ENCODE assay signal across 1 cellular context in the genomic region with DNA sequence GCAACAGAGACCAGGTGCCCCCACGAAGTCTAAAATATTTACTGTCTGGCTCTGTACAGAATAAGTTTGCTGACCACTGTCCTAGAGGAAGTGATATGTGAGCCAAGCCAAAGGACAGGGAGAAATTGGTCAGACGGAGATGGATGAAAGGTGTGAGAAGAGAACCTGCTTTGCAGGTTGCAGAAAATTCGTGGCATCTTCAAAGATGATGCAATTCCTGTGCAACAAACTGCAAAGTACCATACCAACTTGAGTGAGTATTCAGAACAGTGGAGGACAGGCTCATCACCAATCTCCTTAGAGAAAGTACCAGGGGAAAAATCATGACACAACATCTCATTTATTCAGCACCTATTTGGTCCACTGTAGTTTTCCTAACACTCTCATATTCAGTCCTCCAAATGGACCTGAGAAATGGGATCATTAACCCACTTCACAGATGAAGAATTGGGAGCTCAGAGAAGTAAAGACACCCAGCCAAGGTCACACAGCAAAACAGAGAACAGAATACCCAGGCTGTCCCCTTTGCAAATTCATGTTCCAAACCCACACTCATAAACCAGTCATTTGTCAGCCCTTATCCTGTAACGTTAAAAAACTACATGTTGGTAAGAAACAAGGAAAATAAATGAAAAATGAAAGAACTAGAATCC.
A peak's percentile ranks its signal among the peaks of the same experiment; 100 is the strongest.
TF ChIP-seq lines count a peak whose summit lies in the region.

No MANE protein-coding gene starts in this region.

TF ChIP-seq in HEK293, 187 proteins besides CTCF, POLR2A, EP300 and RAD21 (continued from another document):
- TF ChIP-seq, protein P1, sequence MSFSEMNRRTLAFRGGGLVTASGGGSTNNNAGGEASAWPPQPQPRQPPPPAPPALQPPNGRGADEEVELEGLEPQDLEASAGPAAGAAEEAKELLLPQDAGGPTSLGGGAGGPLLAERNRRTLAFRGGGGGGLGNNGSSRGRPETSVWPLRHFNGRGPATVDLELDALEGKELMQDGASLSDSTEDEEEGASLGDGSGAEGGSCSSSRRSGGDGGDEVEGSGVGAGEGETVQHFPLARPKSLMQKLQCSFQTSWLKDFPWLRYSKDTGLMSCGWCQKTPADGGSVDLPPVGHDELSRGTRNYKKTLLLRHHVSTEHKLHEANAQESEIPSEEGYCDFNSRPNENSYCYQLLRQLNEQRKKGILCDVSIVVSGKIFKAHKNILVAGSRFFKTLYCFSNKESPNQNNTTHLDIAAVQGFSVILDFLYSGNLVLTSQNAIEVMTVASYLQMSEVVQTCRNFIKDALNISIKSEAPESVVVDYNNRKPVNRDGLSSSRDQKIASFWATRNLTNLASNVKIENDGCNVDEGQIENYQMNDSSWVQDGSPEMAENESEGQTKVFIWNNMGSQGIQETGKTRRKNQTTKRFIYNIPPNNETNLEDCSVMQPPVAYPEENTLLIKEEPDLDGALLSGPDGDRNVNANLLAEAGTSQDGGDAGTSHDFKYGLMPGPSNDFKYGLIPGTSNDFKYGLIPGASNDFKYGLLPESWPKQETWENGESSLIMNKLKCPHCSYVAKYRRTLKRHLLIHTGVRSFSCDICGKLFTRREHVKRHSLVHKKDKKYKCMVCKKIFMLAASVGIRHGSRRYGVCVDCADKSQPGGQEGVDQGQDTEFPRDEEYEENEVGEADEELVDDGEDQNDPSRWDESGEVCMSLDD (tag by site-specific recombination; IDR thresholded peaks at IDR 0.05), result no peak
- TF ChIP-seq ZNF19 (tag by site-specific recombination; IDR thresholded peaks at IDR 0.05; ENCODE audit: low read depth), result no peak
- no peak for TF ChIP-seq KLF7 (tag by site-specific recombination; IDR thresholded peaks at IDR 0.05; ENCODE audit: borderline replicate concordance)
- peak; percentile 91 for TF ChIP-seq ZNF768 (tag by site-specific recombination; IDR thresholded peaks at IDR 0.05)
- no peak for TF ChIP-seq SALL2 (tag by site-specific recombination; IDR thresholded peaks at IDR 0.05; ENCODE audit: borderline replicate concordance)
- TF ChIP-seq ZNF530 (tag by site-specific recombination; IDR thresholded peaks at IDR 0.05; ENCODE audit: low read depth), result no peak
- TF ChIP-seq, protein P2, sequence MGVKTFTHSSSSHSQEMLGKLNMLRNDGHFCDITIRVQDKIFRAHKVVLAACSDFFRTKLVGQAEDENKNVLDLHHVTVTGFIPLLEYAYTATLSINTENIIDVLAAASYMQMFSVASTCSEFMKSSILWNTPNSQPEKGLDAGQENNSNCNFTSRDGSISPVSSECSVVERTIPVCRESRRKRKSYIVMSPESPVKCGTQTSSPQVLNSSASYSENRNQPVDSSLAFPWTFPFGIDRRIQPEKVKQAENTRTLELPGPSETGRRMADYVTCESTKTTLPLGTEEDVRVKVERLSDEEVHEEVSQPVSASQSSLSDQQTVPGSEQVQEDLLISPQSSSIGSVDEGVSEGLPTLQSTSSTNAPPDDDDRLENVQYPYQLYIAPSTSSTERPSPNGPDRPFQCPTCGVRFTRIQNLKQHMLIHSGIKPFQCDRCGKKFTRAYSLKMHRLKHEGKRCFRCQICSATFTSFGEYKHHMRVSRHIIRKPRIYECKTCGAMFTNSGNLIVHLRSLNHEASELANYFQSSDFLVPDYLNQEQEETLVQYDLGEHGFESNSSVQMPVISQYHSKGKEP (tag by site-specific recombination; IDR thresholded peaks at IDR 0.05), result peak; percentile 23; the same call in 1 of the 2 replicates
TF ChIP-seq in HEK293: peak in this region for 2.
